17 cellular contexts compared by ENCODE assay signal in genomic region chr22:35685731-35686130, GRCh38. TPM values are rescaled to one million over a fixed set of nuclear protein-coding genes. Genes with fewer than 3 reads are reported as not detected.
"Had no signal": no experiment of that assay in that cellular context is flagged by ENCODE, and none has a peak within 500 bp of the region (broad histone marks: within the 10 kb centered on the region; RNA-seq: fewer than 3 reads in every experiment).

No MANE protein-coding gene starts in this region.

- H3K9me3 ChIP-seq: colonic mucosa, right lobe of liver, suprapubic skin had no signal

- H3K4me1 ChIP-seq: colonic mucosa, right lobe of liver, suprapubic skin had no signal

- H3K36me3 ChIP-seq: colonic mucosa, right lobe of liver, spleen, suprapubic skin had no signal

- H3K27ac ChIP-seq: colonic mucosa, right lobe of liver, suprapubic skin had no signal

- H3K27me3 ChIP-seq: colonic mucosa, right lobe of liver, spleen, suprapubic skin had no signal

- H3K4me3 ChIP-seq: colonic mucosa, right lobe of liver, spleen, suprapubic skin had no signal

- ATAC-seq: activated naive CD8-positive, alpha-beta T cell treated with anti-CD3 and anti-CD28 coated beads, Interleukin-2, amount 50 U/mL, for 24 hours; esophagus mucosa; left ventricle myocardium superior; right lobe of liver had no signal

- DNase-seq: activated naive CD4-positive, alpha-beta T cell treated with anti-CD3 and anti-CD28 coated beads for 36 hours; activated naive CD8-positive, alpha-beta T cell treated with anti-CD3 and anti-CD28 coated beads, Interleukin-2, amount 50 U/mL, for 24 hours; central memory CD4-positive, alpha-beta T cell; colonic mucosa; hippocampal formation; left ventricle myocardium superior; mesenchymal stem cell; natural killer cell; right lobe of liver; spleen had no signal

RNA-seq across cellular contexts. Expression of gene APOL5, which starts 31.9 kb away (rescaled TPM):
- total RNA-seq: activated naive CD4-positive, alpha-beta T cell treated with anti-CD3 and anti-CD28 coated beads for 36 hours; activated T-helper 2 cell treated with anti-CD3 and anti-CD28 coated beads, Interferon-gamma antibody, Interleukin-2, Interleukin-4, amounts not matched to agents 10 μg/mL and 5 μg/mL and 100 μg/mL, durations not matched to agents 14 hours and 24 hours and 36 hours; colonic mucosa; esophagus mucosa; fibroblast of villous mesenchyme; left ventricle myocardium superior; mucosa of gallbladder; natural killer cell; progenitor cell of endocrine pancreas; spleen had no signal
- polyA plus RNA-seq: keratinocyte, spleen had no signal
